Comparison of ENCODE assay signal across 18 cellular contexts in genomic region chr1:114490235-114490634, GRCh38. TPM values are rescaled to one million over a fixed set of nuclear protein-coding genes. Genes with fewer than 3 reads are reported as not detected.
DNase-seq lines count a peak whose midpoint lies in the region; ATAC-seq and TF ChIP-seq lines count a peak whose summit lies in the region.
"Had no signal": no experiment of that assay in that cellular context is flagged by ENCODE, and none has a peak within 500 bp of the region (broad histone marks: within the 10 kb centered on the region; RNA-seq: fewer than 3 reads in every experiment).

No MANE protein-coding gene starts in this region.

- in situ Hi-C loops in GM13977 (cut with MboI; ENCODE audit: low pct_unique_long_range_greater_than_20kb, low sequenced_read_pairs, unreplicated experiment): no loop called here

- peaks cover 70 to 82% of the 10 kb centered on the region in 2 donors for H3K4me1 Mint-ChIP-seq in natural killer cell

- no peaks in the 10 kb centered on the region for H3K27me3 Mint-ChIP-seq in natural killer cell (ENCODE audit: low read depth in 2 of 2)

- intact Hi-C loops in natural killer cell (cut with micrococcal nuclease): no loop called here

- H3K27ac Mint-ChIP-seq in natural killer cell: peak overlapping the region; percentile 79 to 86
- H3K27ac Mint-ChIP-seq: WTC11 had no signal

- peak; percentile 9 to 12 for DNase-seq in NCI-H526 (lab: John Stamatoyannopoulos, UW)
- no peak for DNase-seq in NCI-H526 treated with DMSO at 0.1 percent for 48 hours (lab: John Stamatoyannopoulos, UW)
- DNase-seq in NCI-H226: peak; percentile 36
- DNase-seq in amniotic epithelial cell (ENCODE audit: low read depth): peak; percentile 36
- no peak for DNase-seq in natural killer cell
- DNase-seq in mucosa of gallbladder (ENCODE audit: low spot score): no peak
- no peak for DNase-seq in GM13977 (ENCODE audit: low spot score)
- DNase-seq: activated effector memory CD4-positive, alpha-beta T cell treated with anti-CD3 and anti-CD28 coated beads, Interleukin-2, amount 50 U/mL, for 16 hours; aorta; C1 segment of cervical spinal cord; DMS53; head of caudate nucleus; NCI-H1436; spleen had no signal

- ATAC-seq in natural killer cell: peak; percentile 32 to 83 (median 49)
- ATAC-seq in GM18511 (IDR thresholded peaks at IDR 0.05; ENCODE audit: unreplicated experiment): no peak
- ATAC-seq: A549, WTC11 had no signal

- peak overlapping the region; percentile 81 for H3K4me3 Mint-ChIP-seq in natural killer cell
- H3K4me3 Mint-ChIP-seq: neural crest cell, WTC11 had no signal

- peaks cover 7% of the 10 kb centered on the region for H3K36me3 Mint-ChIP-seq in natural killer cell

- TF ChIP-seq CTCF in natural killer cell (IDR thresholded peaks at IDR 0.05) (no peak), GM13977 (IDR thresholded peaks at IDR 0.05; ENCODE audit: extremely low read depth, insufficient read depth, missing control alignments) (no peak)

- peaks cover 3 to 7% of the 10 kb centered on the region in 2 donors for H3K9me3 Mint-ChIP-seq in natural killer cell

RNA-seq across cellular contexts. Expression of gene TRIM33, which starts 20.8 kb away (rescaled TPM):
- total RNA-seq in natural killer cell (10 to 100 TPM; 70.6 to 91.5 (median 86.1) TPM), mucosa of gallbladder (36.7 TPM)

Comparison
In these comparisons a context has a peak if more than half of its experiments do, and no peak if none do; other contexts are left out.
1. DNase-seq: peak in NCI-H526 (2 of 2), NCI-H226 (single experiment) and amniotic epithelial cell (single experiment); none in NCI-H526 treated with DMSO at 0.1 percent for 48 hours (single experiment), natural killer cell (single experiment), mucosa of gallbladder (single experiment) and GM13977 (single experiment).